Comparison of ENCODE assay signal across 20 cellular contexts in genomic region chr4:154004450-154004849, GRCh38.
DNase-seq lines count a peak whose midpoint lies in the region; ATAC-seq and TF ChIP-seq lines count a peak whose summit lies in the region.
"Had no signal": no experiment of that assay in that cellular context is flagged by ENCODE, and none has a peak within 500 bp of the region (broad histone marks: within the 10 kb centered on the region; RNA-seq: fewer than 3 reads in every experiment).

No MANE protein-coding gene starts in this region.

- no peak overlapping the region for H3K4me3 Mint-ChIP-seq in osteocyte (ENCODE audit: unreplicated experiment)
- no peak overlapping the region for H3K4me3 Mint-ChIP-seq in stimulated activated memory B cell treated with anti-CD40 and anti-IgM and Interleukin-4, amounts not matched to agents 10 μg/mL and 1 μg/mL and 100 μg/mL, for 72 hours
- H3K4me3 Mint-ChIP-seq: central memory CD8-positive, alpha-beta T cell; effector memory CD8-positive, alpha-beta T cell had no signal

- ATAC-seq in GM18868 (IDR thresholded peaks at IDR 0.05; ENCODE audit: unreplicated experiment) (no peak), GM18861 (IDR thresholded peaks at IDR 0.05; ENCODE audit: unreplicated experiment) (no peak)
- ATAC-seq in stimulated activated memory B cell treated with anti-CD40 and anti-IgM and Interleukin-4, amounts not matched to agents 10 μg/mL and 1 μg/mL and 100 μg/mL, for 72 hours: no peak
- ATAC-seq: effector memory CD8-positive, alpha-beta T cell; PC-3 had no signal

- H3K27me3 ChIP-seq in esophagus squamous epithelium: no peaks in the 10 kb centered on the region
- H3K27me3 ChIP-seq in tibial nerve: no peaks in the 10 kb centered on the region

- H3K27ac ChIP-seq in VCaP: peak overlapping the region; percentile 84
- H3K27ac ChIP-seq in esophagus squamous epithelium: peak overlapping the region; percentile 44 to 80 (median 64)
- peak overlapping the region; percentile 2 to 86 (median 74) for H3K27ac ChIP-seq in tibial nerve

- no peaks in the 10 kb centered on the region for H3K27me3 Mint-ChIP-seq in osteocyte (ENCODE audit: unreplicated experiment)
- H3K27me3 Mint-ChIP-seq in stimulated activated memory B cell treated with anti-CD40 and anti-IgM and Interleukin-4, amounts not matched to agents 10 μg/mL and 1 μg/mL and 100 μg/mL, for 72 hours: peaks cover 6% of the 10 kb centered on the region

- H3K36me3 ChIP-seq in esophagus squamous epithelium (no peaks in the 10 kb centered on the region), tibial nerve (no peaks in the 10 kb centered on the region)

- intact Hi-C loops in esophagus squamous epithelium (cut with DNase I): no loop called here

- no peak for DNase-seq in esophagus squamous epithelium (lab: John Stamatoyannopoulos, UW)
- no peak for DNase-seq in osteocyte (ENCODE audit: extremely low spot score, unreplicated experiment)
- DNase-seq in tibial nerve (ENCODE audit: low spot score in 2 of 2): peak in 1 of 2 donors; percentile 54
- DNase-seq in stimulated activated CD4-positive, alpha-beta T cell treated with anti-CD3 and anti-CD28 coated beads, Interleukin-4, amount 100 ng/mL, for 1 hour: no peak
- DNase-seq: activated CD4-positive, alpha-beta T cell treated with anti-CD3 and anti-CD28 coated beads for 1 hour; C1 segment of cervical spinal cord; DMS 273 treated with DMSO at 0.1 percent for 48 hours; effector memory CD8-positive, alpha-beta T cell; GF-D8; Karpas-422; NCI-H1092 treated with DMSO at 0.1 percent for 48 hours; NCI-H2081 treated with DMSO at 0.1 percent for 48 hours; NCI-H69; PC-3 had no signal

- 66 to 67% methylated on average over 5 to 6 of the region's 8 CpGs for WGBS in esophagus squamous epithelium, 2 donors
- WGBS in tibial nerve, 2 donors: 58% methylated on average over 8 of the region's 8 CpGs

- H3K4me3 ChIP-seq in esophagus squamous epithelium (no peak overlapping the region), tibial nerve (no peak overlapping the region)

- peaks cover 12% of the 10 kb centered on the region for H3K9me3 Mint-ChIP-seq in osteocyte (ENCODE audit: unreplicated experiment)
- peaks cover 2% of the 10 kb centered on the region for H3K9me3 Mint-ChIP-seq in stimulated activated memory B cell treated with anti-CD40 and anti-IgM and Interleukin-4, amounts not matched to agents 10 μg/mL and 1 μg/mL and 100 μg/mL, for 72 hours
- H3K9me3 Mint-ChIP-seq: activated T-helper 2 cell treated with anti-CD3 and anti-CD28 coated beads, Interferon-gamma antibody, Interleukin-2, Interleukin-4, amounts not matched to agents 10 μg/mL and 5 μg/mL and 100 μg/mL, durations not matched to agents 14 hours and 24 hours and 36 hours; central memory CD8-positive, alpha-beta T cell; effector memory CD8-positive, alpha-beta T cell had no signal

- H3K9me3 ChIP-seq in esophagus squamous epithelium (no peaks in the 10 kb centered on the region), tibial nerve (no peaks in the 10 kb centered on the region)

- peaks cover 79% of the 10 kb centered on the region for H3K4me1 Mint-ChIP-seq in osteocyte (ENCODE audit: unreplicated experiment)
- no peaks in the 10 kb centered on the region for H3K4me1 Mint-ChIP-seq in stimulated activated memory B cell treated with anti-CD40 and anti-IgM and Interleukin-4, amounts not matched to agents 10 μg/mL and 1 μg/mL and 100 μg/mL, for 72 hours
- H3K4me1 Mint-ChIP-seq: central memory CD8-positive, alpha-beta T cell had no signal

- H3K36me3 Mint-ChIP-seq in osteocyte (ENCODE audit: unreplicated experiment): peaks cover 12% of the 10 kb centered on the region
- no peaks in the 10 kb centered on the region for H3K36me3 Mint-ChIP-seq in stimulated activated memory B cell treated with anti-CD40 and anti-IgM and Interleukin-4, amounts not matched to agents 10 μg/mL and 1 μg/mL and 100 μg/mL, for 72 hours

- TF ChIP-seq POLR2A in esophagus squamous epithelium (IDR thresholded peaks at IDR 0.05) (no peak), tibial nerve (IDR thresholded peaks at IDR 0.05) (no peak)

- H3K4me1 ChIP-seq in esophagus squamous epithelium (peaks cover 0 to 8% (median 0%) of the 10 kb centered on the region in 3 donors), tibial nerve (peaks cover 0 to 18% (median 1%) of the 10 kb centered on the region in 4 donors)

- no peak for TF ChIP-seq EP300 in tibial nerve (IDR thresholded peaks at IDR 0.05)

- H3K27ac Mint-ChIP-seq in osteocyte (ENCODE audit: unreplicated experiment): peak overlapping the region; percentile 91
- H3K27ac Mint-ChIP-seq in stimulated activated memory B cell treated with anti-CD40 and anti-IgM and Interleukin-4, amounts not matched to agents 10 μg/mL and 1 μg/mL and 100 μg/mL, for 72 hours: no peak overlapping the region
- H3K27ac Mint-ChIP-seq: activated T-helper 2 cell treated with anti-CD3 and anti-CD28 coated beads, Interferon-gamma antibody, Interleukin-2, Interleukin-4, amounts not matched to agents 10 μg/mL and 5 μg/mL and 100 μg/mL, durations not matched to agents 14 hours and 24 hours and 36 hours; effector memory CD8-positive, alpha-beta T cell had no signal

- TF ChIP-seq CTCF in VCaP (conservative IDR thresholded peaks at IDR 0.05) (no peak), esophagus squamous epithelium (IDR thresholded peaks at IDR 0.05) (no peak), osteocyte (IDR thresholded peaks at IDR 0.05) (no peak), tibial nerve (IDR thresholded peaks at IDR 0.05) (no peak)
